26 cellular contexts compared by ENCODE assay signal in genomic region chr15:69346112-69346511, GRCh38. TPM values are rescaled to one million over a fixed set of nuclear protein-coding genes. Genes with fewer than 3 reads are reported as not detected.
A peak's percentile ranks its signal among the peaks of the same experiment; 100 is the strongest.
DNase-seq lines count a peak whose midpoint lies in the region; ATAC-seq and TF ChIP-seq lines count a peak whose summit lies in the region.
"Had no signal": no experiment of that assay in that cellular context is flagged by ENCODE, and none has a peak within 500 bp of the region (broad histone marks: within the 10 kb centered on the region; RNA-seq: fewer than 3 reads in every experiment).

No MANE protein-coding gene starts in this region.

- DNase-seq in MCF 10A (ENCODE audit: unreplicated experiment) (peak; percentile 2), mammary epithelial cell (no peak), PC-3 (peak; percentile 25), fibroblast of gingiva (ENCODE audit: low read depth) (peak; percentile 18), foreskin melanocyte (no peak)
- no peak for DNase-seq in stimulated activated CD4-positive, alpha-beta T cell treated with anti-CD3 and anti-CD28 coated beads, Interleukin-4, amount 100 ng/mL, for 1 hour
- no peak for DNase-seq in NK-92 treated with Interleukin-12 subunit alpha and Interleukin-12 subunit beta, amount 100 ng/mL, for 24 hours (lab: John Stamatoyannopoulos, UW)
- DNase-seq: 8988T; activated CD4-positive, alpha-beta T cell treated with anti-CD3 and anti-CD28 coated beads, Interleukin-2, amount 10 ng/mL, durations not matched to agents 24 days and 14 days; cerebellar nuclear complex; H7; NCI-H1105; NCI-H2029 treated with DMSO at 0.1 percent for 48 hours; NCI-H345; NCI-H82; OCI-M1; pancreas; SIG-M5; trophoblast cell had no signal

- H4K20me1 ChIP-seq in mammary epithelial cell (ENCODE audit: insufficient read depth, low read length) (no peaks in the 10 kb centered on the region), PC-3 (ENCODE audit: low read length) (no peaks in the 10 kb centered on the region)
- H4K20me1 ChIP-seq: BLaER1 treated with 17β-estradiol and CSF1 and Interleukin-3, amounts not matched to agents 10 nM and 100 nM had no signal

- dilution Hi-C loops in mammary epithelial cell (cut with HindIII; ENCODE audit: low sequenced_read_pairs): loop anchor here (5.0 kb wide), 1 partner anchor 36 kb away; no protein-coding TSS in a partner anchor

- H3K27me3 Mint-ChIP-seq in MCF 10A (ENCODE audit: insufficient read depth, unreplicated experiment): no peaks in the 10 kb centered on the region

- H3K4me3 ChIP-seq in mammary epithelial cell (replicated peaks in 1 of 3; ENCODE audit: insufficient read depth in 1 of 3, low read depth in 2 of 3, low read length in 3 of 3) (no peak overlapping the region), PC-3 (ENCODE audit: low read length) (no peak overlapping the region)
- H3K4me3 ChIP-seq: ascending aorta; BLaER1 treated with 17β-estradiol and CSF1 and Interleukin-3, amounts not matched to agents 10 nM and 100 nM; pancreas; right atrium auricular region had no signal

- H3K9me3 ChIP-seq in mammary epithelial cell (replicated peaks; ENCODE audit: insufficient read depth, low read length): no peaks in the 10 kb centered on the region
- no peaks in the 10 kb centered on the region for H3K9me3 ChIP-seq in PC-3 (ENCODE audit: low read length)
- H3K9me3 ChIP-seq: ascending aorta; BLaER1 treated with 17β-estradiol and CSF1 and Interleukin-3, amounts not matched to agents 10 nM and 100 nM; pancreas; right atrium auricular region had no signal

- H3K9ac ChIP-seq in mammary epithelial cell (ENCODE audit: insufficient read depth, low read length) (no peak overlapping the region), PC-3 (ENCODE audit: low read length) (no peak overlapping the region)
- H3K9ac ChIP-seq: BLaER1 treated with 17β-estradiol and CSF1 and Interleukin-3, amounts not matched to agents 10 nM and 100 nM had no signal

- POLR2A ChIA-PET in MCF 10A (lab: Yijun Ruan, JAX): interaction anchor here (1.0 kb wide), 2 partner anchors 10 to 13 kb away, joined by 4 read pairs; no protein-coding TSS in a partner anchor
- POLR2A ChIA-PET in PC-3 (lab: Charles Lee; ENCODE audit: unreplicated experiment): no interaction called here

- WGBS in mammary epithelial cell (ENCODE audit: low coverage, missing lambda C conversion rate): 89% methylated on average over 2 of the region's 5 CpGs

- BruUV-seq in MCF 10A (replicated peaks; lab: Mats Ljungman, UMichigan) (no TSS peak), mammary epithelial cell (replicated peaks; lab: Mats Ljungman, UMichigan) (no TSS peak), PC-3 (replicated peaks; lab: Mats Ljungman, UMichigan) (no TSS peak)

- H3K36me3 Mint-ChIP-seq in MCF 10A (ENCODE audit: insufficient read depth, unreplicated experiment): no peaks in the 10 kb centered on the region
- H3K36me3 Mint-ChIP-seq: activated naive CD4-positive, alpha-beta T cell treated with anti-CD3 and anti-CD28 coated beads, Interleukin-2, amount 50 U/mL, for 24 hours; natural killer cell treated with Interleukin-12 subunit alpha and Interleukin-12 subunit beta and Interleukin-15 and Interleukin-18, amount 100 ng/mL, for 72 hours had no signal

- H3K27ac Mint-ChIP-seq in MCF 10A (ENCODE audit: low read depth, unreplicated experiment): no peak overlapping the region
- H3K27ac Mint-ChIP-seq: activated CD4-positive, alpha-beta T cell treated with anti-CD3 and anti-CD28 coated beads, Interleukin-2, amount 10 ng/mL, durations not matched to agents 24 days and 14 days; activated naive CD4-positive, alpha-beta T cell treated with anti-CD3 and anti-CD28 coated beads, Interleukin-2, amount 50 U/mL, for 24 hours; natural killer cell treated with Interleukin-12 subunit alpha and Interleukin-12 subunit beta and Interleukin-15 and Interleukin-18, amount 100 ng/mL, for 72 hours had no signal

- ATAC-seq in PC-3 (no peak), GM19397 (IDR thresholded peaks at IDR 0.05; ENCODE audit: unreplicated experiment) (no peak)
- ATAC-seq: natural killer cell treated with Interleukin-12 subunit alpha and Interleukin-12 subunit beta and Interleukin-15 and Interleukin-18, amount 100 ng/mL, for 72 hours; pancreas had no signal

- no peaks in the 10 kb centered on the region for H3K4me1 Mint-ChIP-seq in MCF 10A (ENCODE audit: insufficient read depth, unreplicated experiment)
- H3K4me1 Mint-ChIP-seq: activated CD4-positive, alpha-beta T cell treated with anti-CD3 and anti-CD28 coated beads, Interleukin-2, amount 10 ng/mL, durations not matched to agents 24 days and 14 days; activated naive CD4-positive, alpha-beta T cell treated with anti-CD3 and anti-CD28 coated beads, Interleukin-2, amount 50 U/mL, for 24 hours had no signal

- CTCF ChIA-PET in MCF 10A (lab: Yijun Ruan, JAX): interaction anchor here (0.6 to 1.2 kb wide), 3 partner anchors 23 to 50 kb away, joined by 3 to 5 read pairs (median 5); no protein-coding TSS in a partner anchor
- CTCF ChIA-PET in mammary epithelial cell (lab: Charles Lee; ENCODE audit: low non-redundant PET): no interaction called here
- CTCF ChIA-PET in PC-3 (lab: Charles Lee): interaction anchor here (0.6 kb wide), 1 partner anchor 402 kb away, joined by 8 read pairs; no protein-coding TSS in a partner anchor

- H3K4me1 ChIP-seq in mammary epithelial cell (ENCODE audit: insufficient read depth, low read length) (no peaks in the 10 kb centered on the region), PC-3 (ENCODE audit: insufficient read depth, low read length) (peaks cover 11% of the 10 kb centered on the region)
- H3K4me1 ChIP-seq: ascending aorta, pancreas, right atrium auricular region had no signal

- no peaks in the 10 kb centered on the region for H3K79me2 ChIP-seq in mammary epithelial cell (ENCODE audit: insufficient read depth, low read length)
- no peaks in the 10 kb centered on the region for H3K79me2 ChIP-seq in PC-3 (ENCODE audit: low read length)

- H3K4me2 ChIP-seq in mammary epithelial cell (ENCODE audit: insufficient read depth, low read depth, low read length) (no peak overlapping the region), PC-3 (ENCODE audit: low read length) (no peak overlapping the region)
- H3K4me2 ChIP-seq: BLaER1 treated with 17β-estradiol and CSF1 and Interleukin-3, amounts not matched to agents 10 nM and 100 nM had no signal

- no peaks in the 10 kb centered on the region for H3K9me2 ChIP-seq in PC-3 (replicated peaks; ENCODE audit: low read length)

- TF ChIP-seq CTCF in MCF 10A (IDR thresholded peaks at IDR 0.05; ENCODE audit: unreplicated experiment) (no peak), mammary epithelial cell (conservative IDR thresholded peaks at IDR 0.05 in 1 of 2, IDR thresholded peaks at IDR 0.05 in 1 of 2; ENCODE audit: extremely low read depth in 1 of 2, insufficient read depth in 1 of 2, low read depth in 1 of 2, low read length in 2 of 2) (no peak), PC-3 (conservative IDR thresholded peaks at IDR 0.05; ENCODE audit: low read depth, low read length) (no peak)

- H3K36me3 ChIP-seq in mammary epithelial cell (ENCODE audit: insufficient read depth, low read length): no peaks in the 10 kb centered on the region
- H3K36me3 ChIP-seq in PC-3 (ENCODE audit: low read depth, low read length): no peaks in the 10 kb centered on the region
- H3K36me3 ChIP-seq: ascending aorta; BLaER1 treated with 17β-estradiol and CSF1 and Interleukin-3, amounts not matched to agents 10 nM and 100 nM; pancreas; right atrium auricular region had no signal

- intact Hi-C loops in MCF 10A (cut with micrococcal nuclease): no loop called here
- intact Hi-C loops in mammary epithelial cell (cut with micrococcal nuclease): no loop called here
- intact Hi-C loops in PC-3 (cut with micrococcal nuclease): no loop called here

- H3K27ac ChIP-seq in mammary epithelial cell (ENCODE audit: insufficient read depth, low read depth, low read length) (no peak overlapping the region), PC-3 (ENCODE audit: low read length) (no peak overlapping the region)
- H3K27ac ChIP-seq: ascending aorta; BLaER1 treated with 17β-estradiol and CSF1 and Interleukin-3, amounts not matched to agents 10 nM and 100 nM; pancreas; right atrium auricular region had no signal

- H3F3A ChIP-seq in PC-3 (ENCODE audit: low read length, unreplicated experiment): no peaks in the 10 kb centered on the region

- H3K27me3 ChIP-seq in mammary epithelial cell (ENCODE audit: insufficient read depth, low read length): no peaks in the 10 kb centered on the region
- H3K27me3 ChIP-seq in PC-3 (ENCODE audit: low read length): no peaks in the 10 kb centered on the region
- H3K27me3 ChIP-seq: ascending aorta; BLaER1 treated with 17β-estradiol and CSF1 and Interleukin-3, amounts not matched to agents 10 nM and 100 nM; pancreas; right atrium auricular region had no signal

- no peaks in the 10 kb centered on the region for H3K9me3 Mint-ChIP-seq in MCF 10A (ENCODE audit: unreplicated experiment)
- H3K9me3 Mint-ChIP-seq: activated CD4-positive, alpha-beta T cell treated with anti-CD3 and anti-CD28 coated beads, Interleukin-2, amount 10 ng/mL, durations not matched to agents 24 days and 14 days; activated naive CD4-positive, alpha-beta T cell treated with anti-CD3 and anti-CD28 coated beads, Interleukin-2, amount 50 U/mL, for 24 hours; natural killer cell treated with Interleukin-12 subunit alpha and Interleukin-12 subunit beta and Interleukin-15 and Interleukin-18, amount 100 ng/mL, for 72 hours had no signal

- in situ Hi-C loops in mammary epithelial cell (cut with MboI; ENCODE audit: low sequenced_read_pairs in 2 of 2): no loop called here

- H2AFZ ChIP-seq in mammary epithelial cell (ENCODE audit: low read depth, low read length): no peak overlapping the region
- H2AFZ ChIP-seq in PC-3 (ENCODE audit: low read length): no peak overlapping the region

- no peak overlapping the region for H3K4me3 Mint-ChIP-seq in MCF 10A (ENCODE audit: unreplicated experiment)
- H3K4me3 Mint-ChIP-seq: activated CD4-positive, alpha-beta T cell treated with anti-CD3 and anti-CD28 coated beads, Interleukin-2, amount 10 ng/mL, durations not matched to agents 24 days and 14 days; activated naive CD4-positive, alpha-beta T cell treated with anti-CD3 and anti-CD28 coated beads, Interleukin-2, amount 50 U/mL, for 24 hours; natural killer cell treated with Interleukin-12 subunit alpha and Interleukin-12 subunit beta and Interleukin-15 and Interleukin-18, amount 100 ng/mL, for 72 hours had no signal

RNA-seq across cellular contexts. Expression of gene PAQR5, which starts 47.4 kb away (rescaled TPM):
- total RNA-seq in MCF 10A (2022): 16.7 and 20.3 TPM in 2 replicates
- 1 to 10 TPM in 1 of 2 donors, under 1 TPM in 1; 0.66 to 1.5 TPM for total RNA-seq in mammary epithelial cell
- polyA plus RNA-seq in mammary epithelial cell: 19.2 TPM
- polyA minus RNA-seq in mammary epithelial cell: 37.7 TPM
- total RNA-seq in PC-3 (2014; rRNA removed): 12.2 and 16.5 TPM in 2 replicates
- total RNA-seq: activated CD4-positive, alpha-beta T cell treated with anti-CD3 and anti-CD28 coated beads, Interleukin-2, amount 10 ng/mL, durations not matched to agents 24 days and 14 days; natural killer cell treated with Interleukin-12 subunit alpha and Interleukin-12 subunit beta and Interleukin-15 and Interleukin-18, amount 100 ng/mL, for 72 hours; T-helper 1 cell treated with Interleukin-12 subunit alpha and Interleukin-12 subunit beta and Interleukin-4 antibody, amounts not matched to agents 30 ng/mL and 1 ng/mL, for 36 hours had no signal

Comparison
In these comparisons a context has a peak if more than half of its experiments do, and no peak if none do; other contexts are left out.
1. DNase-seq: peak in MCF 10A (single experiment), PC-3 (single experiment) and fibroblast of gingiva (single experiment); none in mammary epithelial cell (single experiment), stimulated activated CD4-positive, alpha-beta T cell treated with anti-CD3 and anti-CD28 coated beads, Interleukin-4, amount 100 ng/mL, for 1 hour (single experiment), NK-92 treated with Interleukin-12 subunit alpha and Interleukin-12 subunit beta, amount 100 ng/mL, for 24 hours (single experiment) and foreskin melanocyte (single experiment).